Comparison of ENCODE assay signal across 8 cellular contexts in genomic region chr7:105678811-105679495, GRCh38.
DNase-seq lines count a peak whose midpoint lies in the region; ATAC-seq and TF ChIP-seq lines count a peak whose summit lies in the region.

No MANE protein-coding gene starts in this region.

- no peaks in the 10 kb centered on the region for H3F3A ChIP-seq in neural progenitor cell (ENCODE audit: low read depth)

- peak overlapping the region; percentile 96 for H3K27ac Mint-ChIP-seq in T-helper 2 cell treated with Interferon-gamma antibody and Interleukin-4, amounts not matched to agents 5 μg/mL and 100 μg/mL, for 36 hours
- H3K27ac Mint-ChIP-seq in neural progenitor cell, result peak overlapping the region; percentile 43

- H3K9me3 Mint-ChIP-seq in T-helper 2 cell treated with Interferon-gamma antibody and Interleukin-4, amounts not matched to agents 5 μg/mL and 100 μg/mL, for 36 hours, result no peaks in the 10 kb centered on the region
- H3K9me3 Mint-ChIP-seq in neural progenitor cell, result no peaks in the 10 kb centered on the region

- intact Hi-C loops in esophagus muscularis mucosa (cut with DNase I), result no loop called here

- H3K36me3 ChIP-seq in esophagus muscularis mucosa (no peaks in the 10 kb centered on the region), neural progenitor cell (no peaks in the 10 kb centered on the region)

- DNase-seq in GDM1 (lab: John Stamatoyannopoulos, UW) (peak; percentile 62), esophagus muscularis mucosa (ENCODE audit: extremely low spot score) (peak; percentile 94), neural progenitor cell (ENCODE audit: low spot score) (no peak), NCI-H1930 (lab: John Stamatoyannopoulos, UW) (no peak), DMS114 treated with DMSO at 0.1 percent for 48 hours (lab: John Stamatoyannopoulos, UW; ENCODE audit: unreplicated experiment) (no peak)
- DNase-seq in T-helper 2 cell treated with Interferon-gamma antibody and Interleukin-4, amounts not matched to agents 5 μg/mL and 100 μg/mL, for 36 hours (ENCODE audit: low spot score), result no peak

- H3K4me1 ChIP-seq in esophagus muscularis mucosa, result peaks cover 48 to 77% (median 73%) of the 10 kb centered on the region in 4 donors
- no peaks in the 10 kb centered on the region for H3K4me1 ChIP-seq in neural progenitor cell

- no peak overlapping the region for H3K4me2 ChIP-seq in neural progenitor cell

- H2AFZ ChIP-seq in neural progenitor cell (replicated peaks), result no peak overlapping the region

- peaks cover 17% of the 10 kb centered on the region for H4K20me1 ChIP-seq in neural progenitor cell (ENCODE audit: low read depth)

- no peak for TF ChIP-seq EP300 in esophagus muscularis mucosa (IDR thresholded peaks at IDR 0.05)

- no peak for TF ChIP-seq CTCF in esophagus muscularis mucosa (IDR thresholded peaks at IDR 0.05)
- TF ChIP-seq CTCF in neural progenitor cell (IDR thresholded peaks at IDR 0.05), result no peak

- peaks cover 27% of the 10 kb centered on the region for H3K36me3 Mint-ChIP-seq in T-helper 2 cell treated with Interferon-gamma antibody and Interleukin-4, amounts not matched to agents 5 μg/mL and 100 μg/mL, for 36 hours (ENCODE audit: low read depth)
- no peaks in the 10 kb centered on the region for H3K36me3 Mint-ChIP-seq in neural progenitor cell

- H3K4me3 Mint-ChIP-seq in T-helper 2 cell treated with Interferon-gamma antibody and Interleukin-4, amounts not matched to agents 5 μg/mL and 100 μg/mL, for 36 hours, result peak overlapping the region; percentile 87
- no peak overlapping the region for H3K4me3 Mint-ChIP-seq in neural progenitor cell

- H3K4me1 Mint-ChIP-seq in T-helper 2 cell treated with Interferon-gamma antibody and Interleukin-4, amounts not matched to agents 5 μg/mL and 100 μg/mL, for 36 hours (ENCODE audit: low read depth), result peaks cover 52% of the 10 kb centered on the region
- peaks cover 6% of the 10 kb centered on the region for H3K4me1 Mint-ChIP-seq in neural progenitor cell

- H3K27me3 ChIP-seq in esophagus muscularis mucosa (no peaks in the 10 kb centered on the region), neural progenitor cell (no peaks in the 10 kb centered on the region)

- H3K4me3 ChIP-seq in esophagus muscularis mucosa, result peak overlapping the region; percentile 44 to 64 (median 46)
- no peak overlapping the region for H3K4me3 ChIP-seq in neural progenitor cell

- ATAC-seq in HG02571 (IDR thresholded peaks at IDR 0.05; ENCODE audit: unreplicated experiment), result peak; percentile 50
- ATAC-seq in HG02970 (IDR thresholded peaks at IDR 0.05; ENCODE audit: low FRiP score, unreplicated experiment), result no peak

- H3K9me3 ChIP-seq in esophagus muscularis mucosa (no peaks in the 10 kb centered on the region), neural progenitor cell (ENCODE audit: low read depth) (no peaks in the 10 kb centered on the region)

- H3K27ac ChIP-seq in esophagus muscularis mucosa (replicated peaks in 1 of 4), result peak overlapping the region; percentile 69 to 84 (median 78)
- no peak overlapping the region for H3K27ac ChIP-seq in neural progenitor cell

- no peaks in the 10 kb centered on the region for H3K27me3 Mint-ChIP-seq in T-helper 2 cell treated with Interferon-gamma antibody and Interleukin-4, amounts not matched to agents 5 μg/mL and 100 μg/mL, for 36 hours (ENCODE audit: low read depth)
- H3K27me3 Mint-ChIP-seq in neural progenitor cell (ENCODE audit: insufficient read depth, low read depth), result peaks cover 2% of the 10 kb centered on the region

- no peak for TF ChIP-seq POLR2A in esophagus muscularis mucosa (IDR thresholded peaks at IDR 0.05; ENCODE audit: low read depth)

- no peaks in the 10 kb centered on the region for H3K79me2 ChIP-seq in neural progenitor cell (ENCODE audit: low read depth)

- no peak overlapping the region for H3K9ac ChIP-seq in neural progenitor cell

- WGBS in esophagus muscularis mucosa, result 14% methylated on average over 18 of the region's 25 CpGs

Comparison
In these comparisons a context has a peak if more than half of its experiments do, and no peak if none do; other contexts are left out.
1. DNase-seq: peak in GDM1 (single experiment) and esophagus muscularis mucosa (single experiment); none in T-helper 2 cell treated with Interferon-gamma antibody and Interleukin-4, amounts not matched to agents 5 μg/mL and 100 μg/mL, for 36 hours (single experiment), neural progenitor cell (single experiment), NCI-H1930 (0 of 2) and DMS114 treated with DMSO at 0.1 percent for 48 hours (single experiment).